Comparison of ENCODE assay signal across 30 cellular contexts in the genomic region with DNA sequence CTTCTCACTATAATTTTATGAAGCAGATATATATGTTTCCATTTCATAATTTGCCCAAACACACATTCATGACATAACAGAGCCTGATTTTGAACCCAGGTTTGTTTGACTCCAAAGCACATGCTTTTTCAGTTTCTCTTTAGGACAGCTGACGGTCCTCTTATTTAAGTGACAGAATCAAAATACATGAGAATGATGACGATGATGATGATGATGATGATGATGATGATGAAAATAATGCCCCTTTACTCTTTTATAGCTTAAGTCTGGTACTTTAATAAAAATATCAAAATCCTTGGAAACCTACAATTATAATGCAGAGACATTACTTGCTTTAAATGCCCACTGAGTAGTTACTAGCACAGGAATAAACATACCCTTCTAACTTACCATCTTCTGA.
"Had no signal": no experiment of that assay in that cellular context is flagged by ENCODE, and none has a peak within 500 bp of the region (broad histone marks: within the 10 kb centered on the region; RNA-seq: fewer than 3 reads in every experiment).

No MANE protein-coding gene starts in this region.

- H3K27ac Mint-ChIP-seq: dendritic cell treated with granulocyte-macrophage colony-stimulating factor and Interleukin-4, amounts not matched to agents 40 ng/mL and 50 ng/mL, for 4 days; effector memory CD8-positive, alpha-beta T cell; endodermal cell had no signal

- H3K4me2 ChIP-seq: hepatocyte had no signal

- H3K4me1 Mint-ChIP-seq: endodermal cell had no signal

- H3K27me3 Mint-ChIP-seq: dendritic cell treated with granulocyte-macrophage colony-stimulating factor and Interleukin-4, amounts not matched to agents 40 ng/mL and 50 ng/mL, for 4 days; effector memory CD8-positive, alpha-beta T cell had no signal

- H3K27me3 ChIP-seq: colonic mucosa, dorsolateral prefrontal cortex, esophagus muscularis mucosa, esophagus squamous epithelium, foreskin keratinocyte, gastrocnemius medialis, gastroesophageal sphincter, heart left ventricle, heart right ventricle, hepatocyte had no signal

- H3K27ac ChIP-seq: colonic mucosa, coronary artery, dorsolateral prefrontal cortex, epithelial cell of prostate, esophagus muscularis mucosa, esophagus squamous epithelium, foreskin keratinocyte, gastrocnemius medialis, gastroesophageal sphincter, heart left ventricle, heart right ventricle, hepatocyte had no signal

- H3K4me1 ChIP-seq: colonic mucosa, esophagus squamous epithelium, foreskin keratinocyte, gastrocnemius medialis had no signal

- FAIRE-seq: colon, endometrium, endothelial cell of umbilical vein, frontal cortex had no signal

- H3K4me3 ChIP-seq: colonic mucosa, coronary artery, dorsolateral prefrontal cortex, esophagus muscularis mucosa, esophagus squamous epithelium, gastrocnemius medialis, gastroesophageal sphincter, heart left ventricle, heart right ventricle, hepatocyte had no signal

- H3K4me3 Mint-ChIP-seq: dendritic cell treated with granulocyte-macrophage colony-stimulating factor and Interleukin-4, amounts not matched to agents 40 ng/mL and 50 ng/mL, for 4 days; effector memory CD8-positive, alpha-beta T cell; endodermal cell had no signal

- H3K9me3 ChIP-seq: colonic mucosa, esophagus muscularis mucosa, esophagus squamous epithelium, gastrocnemius medialis, gastroesophageal sphincter, heart left ventricle, heart right ventricle had no signal

- ATAC-seq: effector memory CD8-positive, alpha-beta T cell; esophagus mucosa; foreskin keratinocyte; gastrocnemius medialis; gastroesophageal sphincter; heart left ventricle; heart right ventricle had no signal

- H3K9me3 Mint-ChIP-seq: dendritic cell treated with granulocyte-macrophage colony-stimulating factor and Interleukin-4, amounts not matched to agents 40 ng/mL and 50 ng/mL, for 4 days; effector memory CD8-positive, alpha-beta T cell; endodermal cell had no signal

- DNase-seq: colonic mucosa; cortex of kidney; dermis blood vessel endothelial cell; dorsolateral prefrontal cortex; effector CD4-positive, alpha-beta T cell; effector CD8-positive, alpha-beta T cell; effector memory CD4-positive, alpha-beta T cell; effector memory CD8-positive, alpha-beta T cell; endodermal cell; erythroblast; esophagus squamous epithelium; foreskin fibroblast; foreskin keratinocyte; foreskin melanocyte; gastrocnemius medialis; glutamatergic neuron; head of caudate nucleus; heart left ventricle; heart right ventricle had no signal

- H2AFZ ChIP-seq: hepatocyte had no signal
